ENCODE assay signal across 8 cellular contexts in the genomic region with DNA sequence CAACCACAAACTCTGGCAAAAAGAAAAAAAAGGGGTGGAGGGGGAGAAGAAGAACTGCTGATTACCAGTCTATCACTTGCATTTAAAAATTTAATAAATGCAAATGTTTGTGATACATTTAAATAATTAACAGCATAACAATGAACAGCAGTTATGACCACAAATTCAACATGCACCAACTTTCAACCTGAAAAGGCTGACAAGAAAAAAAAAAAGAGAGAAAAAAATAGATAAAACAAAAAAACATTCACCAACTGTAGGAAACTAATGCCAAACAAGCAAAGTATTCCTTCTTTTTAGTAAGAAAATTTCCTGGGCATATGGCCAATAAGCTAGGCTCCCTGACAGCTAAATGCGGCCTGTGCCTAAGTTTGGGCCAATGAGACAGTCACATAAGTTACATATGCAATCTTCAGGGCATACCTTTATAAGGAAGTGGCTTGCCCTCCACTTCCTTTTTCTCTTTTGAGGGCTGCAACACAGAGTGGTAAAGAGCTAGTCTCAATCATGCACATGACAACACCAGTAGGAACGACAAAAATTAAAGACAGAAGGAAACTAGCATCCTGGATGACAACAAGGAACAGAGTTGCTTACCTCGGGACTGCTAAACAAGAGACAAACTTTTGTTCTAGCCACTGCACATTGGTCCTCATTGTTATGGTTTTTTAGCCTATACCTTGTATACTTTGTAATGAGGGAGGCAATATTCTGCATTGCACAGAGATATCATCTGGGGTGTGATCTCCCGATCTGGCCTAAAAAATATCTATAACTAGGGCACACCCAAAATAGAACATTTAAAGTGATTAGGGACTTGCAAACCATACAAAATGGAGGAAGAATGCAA. TPM values are rescaled to one million over a fixed set of nuclear protein-coding genes. Genes with fewer than 3 reads are reported as not detected.
DNase-seq lines count a peak whose midpoint lies in the region; ATAC-seq and TF ChIP-seq lines count a peak whose summit lies in the region.

No MANE protein-coding gene starts in this region.

- H3K27me3 ChIP-seq in Peyer's patch (no peaks in the 10 kb centered on the region), SJCRH30 (no peaks in the 10 kb centered on the region)

- no peaks in the 10 kb centered on the region for H3K27me3 Mint-ChIP-seq in activated naive CD4-positive, alpha-beta T cell treated with anti-CD3 and anti-CD28 coated beads for 36 hours (ENCODE audit: low read depth)
- H3K27me3 Mint-ChIP-seq in brain: no peaks in the 10 kb centered on the region

- peaks cover 4% of the 10 kb centered on the region for H3K36me3 Mint-ChIP-seq in activated naive CD4-positive, alpha-beta T cell treated with anti-CD3 and anti-CD28 coated beads for 36 hours (ENCODE audit: low read depth)
- H3K36me3 Mint-ChIP-seq in brain: peaks cover 36% of the 10 kb centered on the region

- peak overlapping the region; percentile 36 for H3K4me3 Mint-ChIP-seq in activated naive CD4-positive, alpha-beta T cell treated with anti-CD3 and anti-CD28 coated beads for 36 hours
- peak overlapping the region in 1 of 5 experiments; percentile 54 for H3K4me3 Mint-ChIP-seq in brain

- intact Hi-C loops in activated naive CD4-positive, alpha-beta T cell treated with anti-CD3 and anti-CD28 coated beads for 36 hours (cut with micrococcal nuclease): loop anchor here (1.0 to 10.0 kb wide), 8 partner anchors 19 to 651 kb away; partner anchors contain the start of genes DCLRE1B, MAGI3, PHTF1 and PTPN22
- intact Hi-C loops in mucosa of descending colon (cut with DNase I, micrococcal nuclease): no loop called here

- H3K4me1 Mint-ChIP-seq in activated naive CD4-positive, alpha-beta T cell treated with anti-CD3 and anti-CD28 coated beads for 36 hours (ENCODE audit: low read depth): peaks cover 41% of the 10 kb centered on the region
- peaks cover 38% of the 10 kb centered on the region for H3K4me1 Mint-ChIP-seq in brain

- peaks cover 3% of the 10 kb centered on the region for H3K9me3 Mint-ChIP-seq in activated naive CD4-positive, alpha-beta T cell treated with anti-CD3 and anti-CD28 coated beads for 36 hours
- H3K9me3 Mint-ChIP-seq in brain: no peaks in the 10 kb centered on the region

- H3K9me3 ChIP-seq in Peyer's patch (no peaks in the 10 kb centered on the region), mucosa of descending colon (no peaks in the 10 kb centered on the region), SJCRH30 (replicated peaks) (0 out of 2 replicates have a peak, but pooled peaks cover 2% of the 10 kb centered on the region)

- peak overlapping the region; percentile 95 for H3K27ac Mint-ChIP-seq in activated naive CD4-positive, alpha-beta T cell treated with anti-CD3 and anti-CD28 coated beads for 36 hours
- H3K27ac Mint-ChIP-seq in brain: peak overlapping the region in 3 of 5 experiments; percentile 13 to 73 (median 56)

- H3K4me3 ChIP-seq in Peyer's patch (no peak overlapping the region), mucosa of descending colon (no peak overlapping the region), SJCRH30 (no peak overlapping the region)

- DNase-seq in activated naive CD4-positive, alpha-beta T cell treated with anti-CD3 and anti-CD28 coated beads for 36 hours: peak; percentile 60
- no peak for DNase-seq in activated naive CD4-positive, alpha-beta T cell treated with anti-CD3 and anti-CD28 coated beads, Interleukin-2, amount 50 U/mL, for 16 hours
- peak in 2 of 3 donors; percentile 66 to 74 for DNase-seq in Peyer's patch
- peak in 1 of 3 donors; percentile 59 for DNase-seq in mucosa of descending colon
- DNase-seq in SJCRH30: no peak
- DNase-seq in SHP77 (lab: John Stamatoyannopoulos, UW): no peak

- no peak for TF ChIP-seq POLR2A in Peyer's patch (IDR thresholded peaks at IDR 0.05)

- H3K4me1 ChIP-seq in Peyer's patch: peaks cover 0 to 38% (median 5%) of the 10 kb centered on the region in 4 donors
- H3K4me1 ChIP-seq in mucosa of descending colon (ENCODE audit: low read depth): peaks cover 43% of the 10 kb centered on the region
- peaks cover 15% of the 10 kb centered on the region for H3K4me1 ChIP-seq in SJCRH30

- H3K27ac ChIP-seq in Peyer's patch: peak overlapping the region; percentile 23 to 70 (median 58)
- H3K27ac ChIP-seq in SJCRH30: no peak overlapping the region

- ATAC-seq in HG03025 (IDR thresholded peaks at IDR 0.05; ENCODE audit: low FRiP score, unreplicated experiment) (peak; percentile 81), mucosa of descending colon (peak; percentile 94)

- TF ChIP-seq CTCF in Peyer's patch (IDR thresholded peaks at IDR 0.05) (no peak), brain (conservative IDR thresholded peaks at IDR 0.05) (no peak), mucosa of descending colon (IDR thresholded peaks at IDR 0.05) (no peak)

- CTCF ChIA-PET in activated naive CD4-positive, alpha-beta T cell treated with anti-CD3 and anti-CD28 coated beads for 36 hours (lab: Charles Lee): interaction anchor here (1.4 kb wide), 1 partner anchor 24 kb away, joined by 3 read pairs; the partner anchor contains the start of gene PHTF1

- H3K36me3 ChIP-seq in Peyer's patch (no peaks in the 10 kb centered on the region), mucosa of descending colon (ENCODE audit: low read depth) (no peaks in the 10 kb centered on the region), SJCRH30 (no peaks in the 10 kb centered on the region)

RNA-seq across cellular contexts. Expression of gene PHTF1, which starts 24.2 kb away (rescaled TPM):
- total RNA-seq in activated naive CD4-positive, alpha-beta T cell treated with anti-CD3 and anti-CD28 coated beads for 36 hours: 1 to 10 TPM; 5.4 to 6.3 TPM
- total RNA-seq in Peyer's patch (10 to 100 TPM in 3 of 4 donors, 1 to 10 TPM in 1; 4.9 to 19.0 (median 13.7) TPM), mucosa of descending colon (10 to 100 TPM in 2 of 3 donors, 1 to 10 TPM in 1; 8.7 to 14.6 (median 10.8) TPM)
- 9.5 TPM for polyA plus RNA-seq in brain (ENCODE audit: insufficient read depth, low read depth, low replicate concordance)
- total RNA-seq in SJCRH30 (2014; rRNA removed; shearing (Covaris generic)): 35.7 and 38.0 TPM in 2 replicates

RNA-seq across cellular contexts. Expression of gene RSBN1, which starts 28.8 kb away (rescaled TPM):
- total RNA-seq in activated naive CD4-positive, alpha-beta T cell treated with anti-CD3 and anti-CD28 coated beads for 36 hours: 10 to 100 TPM; 13.6 to 14.3 TPM
- 10 to 100 TPM; 18.2 to 25.6 (median 23.3) TPM for total RNA-seq in Peyer's patch
- polyA plus RNA-seq in brain (ENCODE audit: insufficient read depth, low read depth, low replicate concordance): 10.2 TPM
- total RNA-seq in mucosa of descending colon: 10 to 100 TPM; 24.1 to 36.5 (median 28.3) TPM
- total RNA-seq in SJCRH30 (2014; rRNA removed; shearing (Covaris generic)): 16.6 and 18.5 TPM in 2 replicates

Comparison
In these comparisons a context has a peak if more than half of its experiments do, and no peak if none do; other contexts are left out.
1. DNase-seq: peak in activated naive CD4-positive, alpha-beta T cell treated with anti-CD3 and anti-CD28 coated beads for 36 hours (single experiment) and Peyer's patch (2 of 3); none in activated naive CD4-positive, alpha-beta T cell treated with anti-CD3 and anti-CD28 coated beads, Interleukin-2, amount 50 U/mL, for 16 hours (single experiment), SJCRH30 (0 of 2) and SHP77 (0 of 2).